In genomic region chr6:37221585-37222124, GRCh38 we compare ENCODE assay signal across 8 cellular contexts. TPM values are rescaled to one million over a fixed set of nuclear protein-coding genes. Genes with fewer than 3 reads are reported as not detected.
DNase-seq lines count a peak whose midpoint lies in the region; ATAC-seq and TF ChIP-seq lines count a peak whose summit lies in the region.

No MANE protein-coding gene starts in this region.

- no peak overlapping the region for H2BK120ac ChIP-seq in neuronal stem cell (ENCODE audit: low read depth, low read length)

- WGBS in neuronal stem cell (ENCODE audit: extremely low coverage in 2 of 2, insufficient read length in 2 of 2, insufficient replicate concordance in 1 of 2), 2 donors, result no CpG with 5 or more reads among the region's 6 CpGs

- H3K9me3 ChIP-seq in ES-I3 (ENCODE audit: control insufficient read depth, insufficient read depth, low read length) (no peaks in the 10 kb centered on the region), KOPT-K1 (ENCODE audit: insufficient read depth, low read length, poor library complexity, severe bottlenecking) (no peaks in the 10 kb centered on the region), colonic mucosa (no peaks in the 10 kb centered on the region), neuronal stem cell (replicated peaks in 1 of 2; ENCODE audit: control insufficient read depth in 2 of 2, insufficient read depth in 1 of 2, low read depth in 1 of 2, low read length in 2 of 2) (no peaks in the 10 kb centered on the region)

- H3K36me3 ChIP-seq in ES-I3 (ENCODE audit: insufficient read depth, low read length) (no peaks in the 10 kb centered on the region), KOPT-K1 (ENCODE audit: insufficient read depth, low read length) (no peaks in the 10 kb centered on the region), colonic mucosa (no peaks in the 10 kb centered on the region), neuronal stem cell (replicated peaks in 1 of 2; ENCODE audit: control insufficient read depth in 2 of 2, insufficient read depth in 2 of 2, low read length in 2 of 2) (no peaks in the 10 kb centered on the region)

- H2BK12ac ChIP-seq in neuronal stem cell (ENCODE audit: low read length), result no peak overlapping the region

- no peaks in the 10 kb centered on the region for H3K79me1 ChIP-seq in neuronal stem cell (ENCODE audit: low read depth, low read length)

- TF ChIP-seq CTCF in colonic mucosa (IDR thresholded peaks at IDR 0.05), result no peak

- H3K27me3 ChIP-seq in colonic mucosa (no peaks in the 10 kb centered on the region), neuronal stem cell (ENCODE audit: control insufficient read depth in 3 of 3, insufficient read depth in 3 of 3, low read depth in 1 of 3, low read length in 3 of 3) (no peaks in the 10 kb centered on the region)

- peak overlapping the region; percentile 99 for H3K23ac ChIP-seq in neuronal stem cell (ENCODE audit: low read depth, low read length, poor library complexity)

- peak overlapping the region; percentile 72 for H3K4me2 ChIP-seq in neuronal stem cell (ENCODE audit: insufficient read depth, low read length, poor library complexity, severe bottlenecking)

- H4K91ac ChIP-seq in neuronal stem cell (ENCODE audit: low read depth, low read length, poor library complexity), result peak overlapping the region; percentile 34

- peak overlapping the region; percentile 98 for H3K18ac ChIP-seq in neuronal stem cell (ENCODE audit: low read length)

- ATAC-seq in HG02642 (IDR thresholded peaks at IDR 0.05; ENCODE audit: poor library complexity, unreplicated experiment) (no peak), HG02623 (IDR thresholded peaks at IDR 0.05; ENCODE audit: unreplicated experiment) (no peak)

- H3K14ac ChIP-seq in neuronal stem cell (ENCODE audit: low read length), result no peak overlapping the region

- H3K4me1 ChIP-seq in ES-I3 (ENCODE audit: insufficient read depth, low read length) (peaks cover 3% of the 10 kb centered on the region; the same call in 1 of the 2 replicates), colonic mucosa (no peaks in the 10 kb centered on the region), neuronal stem cell (ENCODE audit: control insufficient read depth in 2 of 2, insufficient read depth in 1 of 2, low read depth in 1 of 2, low read length in 2 of 2) (peaks cover 2 to 4% of the 10 kb centered on the region in 2 donors)

- H2AK5ac ChIP-seq in neuronal stem cell (ENCODE audit: low read depth, low read length), result no peak overlapping the region

- DNase-seq in colonic mucosa (no peak), neuronal stem cell (ENCODE audit: low spot score) (no peak), inferior parietal cortex (ENCODE audit: extremely low spot score) (no peak)
- DNase-seq in activated effector memory CD4-positive, alpha-beta T cell treated with Interleukin-2 at 50 U/mL for 16 hours, result no peak

- H4K8ac ChIP-seq in neuronal stem cell (ENCODE audit: low read depth, low read length), result no peak overlapping the region

- H2BK5ac ChIP-seq in neuronal stem cell (ENCODE audit: low read length), result peak overlapping the region; percentile 93

- H3K27ac ChIP-seq in KOPT-K1 (ENCODE audit: low read depth, low read length, poor library complexity, severe bottlenecking), result peak overlapping the region; percentile 64
- H3K27ac ChIP-seq in colonic mucosa, result peak overlapping the region; percentile 32
- peak overlapping the region; percentile 98 for H3K27ac ChIP-seq in neuronal stem cell (replicated peaks; ENCODE audit: low read length)

- intact Hi-C loops in colonic mucosa (cut with DNase I), result no loop called here

- H3K9ac ChIP-seq in ES-I3 (ENCODE audit: low read depth, low read length) (peak overlapping the region; percentile 59), colonic mucosa (ENCODE audit: low read depth in 2 of 2, low read length in 2 of 2) (peak overlapping the region in 1 of 2 donors; percentile 68), neuronal stem cell (ENCODE audit: low read depth, low read length, poor library complexity) (peak overlapping the region; percentile 81)

- H3K4ac ChIP-seq in neuronal stem cell (ENCODE audit: low read length), result no peak overlapping the region

- H3K4me3 ChIP-seq in colonic mucosa, result peak overlapping the region; percentile 46
- peak overlapping the region; percentile 44 to 87 for H3K4me3 ChIP-seq in neuronal stem cell (ENCODE audit: low read length in 2 of 2)

- peak overlapping the region; percentile 71 for H2BK15ac ChIP-seq in neuronal stem cell (ENCODE audit: low read length)

- H2AFZ ChIP-seq in neuronal stem cell (ENCODE audit: low read length), result peak overlapping the region; percentile 95

RNA-seq across cellular contexts. Expression of gene TBC1D22B, which starts 35.9 kb away (rescaled TPM):
- 10 to 100 TPM; 13.3 to 15.2 TPM for total RNA-seq in colonic mucosa
- 11.0 TPM for polyA plus RNA-seq in neuronal stem cell (2013, experiment 1 of 2)
- 11.3 TPM for polyA plus RNA-seq in neuronal stem cell (2013, experiment 2 of 2)

RNA-seq across cellular contexts. Expression of gene TMEM217, which starts 36.3 kb away (rescaled TPM):
- 1 to 10 TPM in 1 of 2 donors, under 1 TPM in 1; 0.62 to 1.2 TPM for total RNA-seq in colonic mucosa
- 0.38 TPM for polyA plus RNA-seq in neuronal stem cell (2013, experiment 1 of 2)
- polyA plus RNA-seq in neuronal stem cell (2013, experiment 2 of 2), result 0.32 TPM

RNA-seq across cellular contexts. Expression of gene PIM1, which starts 51.7 kb away (rescaled TPM):
- 10 to 100 TPM; 15.6 to 26.2 TPM for total RNA-seq in colonic mucosa
- 16.8 TPM for polyA plus RNA-seq in neuronal stem cell (2013, experiment 1 of 2)
- polyA plus RNA-seq in neuronal stem cell (2013, experiment 2 of 2), result 16.9 TPM

Comparison
In these comparisons a context has a peak if more than half of its experiments do, and no peak if none do; other contexts are left out.
1. H3K27ac ChIP-seq: peak in every context shown above with its lines; median percentile 98 in neuronal stem cell; 64 in KOPT-K1; 32 in colonic mucosa.